ENCODE assay signal across 20 cellular contexts in genomic region chr17:35821308-35821707, GRCh38. TPM values are rescaled to one million over a fixed set of nuclear protein-coding genes. Genes with fewer than 3 reads are reported as not detected.
DNase-seq lines count a peak whose midpoint lies in the region; ATAC-seq and TF ChIP-seq lines count a peak whose summit lies in the region.
"Had no signal": no experiment of that assay in that cellular context is flagged by ENCODE, and none has a peak within 500 bp of the region (broad histone marks: within the 10 kb centered on the region; RNA-seq: fewer than 3 reads in every experiment).

No MANE protein-coding gene starts in this region.

- TF ChIP-seq POLR2A in breast epithelium (IDR thresholded peaks at IDR 0.05) (no peak), esophagus squamous epithelium (IDR thresholded peaks at IDR 0.05) (no peak)

- no peak overlapping the region for H3K4me3 Mint-ChIP-seq in activated CD4-positive, alpha-beta T cell treated with anti-CD3 and anti-CD28 coated beads for 36 hours
- H3K4me3 Mint-ChIP-seq in activated CD4-positive, alpha-beta T cell treated with anti-CD3 and anti-CD28 coated beads, Interleukin-2, amount 10 ng/mL, durations not matched to agents 7 days and 5 days = no peak overlapping the region
- no peak overlapping the region for H3K4me3 Mint-ChIP-seq in MCF 10A (ENCODE audit: unreplicated experiment)
- H3K4me3 Mint-ChIP-seq: CD14-positive monocyte; CD4-positive, alpha-beta memory T cell; HFFc6 had no signal

- peaks cover 22% of the 10 kb centered on the region for H3K4me1 Mint-ChIP-seq in activated CD4-positive, alpha-beta T cell treated with anti-CD3 and anti-CD28 coated beads for 36 hours
- peaks cover 28% of the 10 kb centered on the region for H3K4me1 Mint-ChIP-seq in activated CD4-positive, alpha-beta T cell treated with anti-CD3 and anti-CD28 coated beads, Interleukin-2, amount 10 ng/mL, durations not matched to agents 7 days and 5 days
- H3K4me1 Mint-ChIP-seq in MCF 10A (ENCODE audit: insufficient read depth, unreplicated experiment) = peaks cover 6% of the 10 kb centered on the region
- H3K4me1 Mint-ChIP-seq: CD14-positive monocyte had no signal

- POLR2A ChIA-PET in activated CD4-positive, alpha-beta T cell treated with anti-CD3 and anti-CD28 coated beads for 36 hours (lab: Charles Lee) = no interaction called here
- POLR2A ChIA-PET in activated CD4-positive, alpha-beta T cell treated with anti-CD3 and anti-CD28 coated beads, Interleukin-2, amount 10 ng/mL, durations not matched to agents 7 days and 5 days (lab: Charles Lee) = no interaction called here
- POLR2A ChIA-PET in MCF 10A (lab: Yijun Ruan, JAX) = interaction anchor here (4.3 kb wide), 1 partner anchor 11 kb away, joined by 56 read pairs; the partner anchor contains the start of gene TAF15

- CTCF ChIA-PET in activated CD4-positive, alpha-beta T cell treated with anti-CD3 and anti-CD28 coated beads for 36 hours (lab: Charles Lee) = interaction anchor here (0.9 to 2.6 kb wide), 2 partner anchors 12 to 140 kb away, joined by 3 to 12 read pairs; partner anchors contain the start of gene TAF15
- CTCF ChIA-PET in activated CD4-positive, alpha-beta T cell treated with anti-CD3 and anti-CD28 coated beads, Interleukin-2, amount 10 ng/mL, durations not matched to agents 7 days and 5 days (lab: Charles Lee) = interaction anchor here (3.1 kb wide), 1 partner anchor 12 kb away, joined by 18 read pairs; the partner anchor contains the start of gene TAF15
- CTCF ChIA-PET in MCF 10A (lab: Yijun Ruan, JAX) = interaction anchor here (0.6 to 2.1 kb wide), 2 partner anchors 12 to 150 kb away, joined by 3 to 8 read pairs; partner anchors contain the start of gene TAF15

- no peak for DNase-seq in activated CD4-positive, alpha-beta T cell treated with anti-CD3 and anti-CD28 coated beads for 36 hours
- no peak for DNase-seq in activated CD4-positive, alpha-beta T cell treated with anti-CD3 and anti-CD28 coated beads, Interleukin-2, amount 10 ng/mL, durations not matched to agents 7 days and 5 days
- no peak for DNase-seq in MCF 10A (ENCODE audit: unreplicated experiment)
- DNase-seq in breast epithelium (ENCODE audit: low spot score in 2 of 2) = no peak
- DNase-seq in esophagus squamous epithelium (lab: John Stamatoyannopoulos, UW) = no peak
- DNase-seq in A172 (ENCODE audit: low spot score) = no peak
- DNase-seq: CD4-positive, alpha-beta memory T cell; DMS153; DMS79; GDM1; GOT3; H7; HFFc6 had no signal

- H3K4me3 ChIP-seq in breast epithelium = no peak overlapping the region
- H3K4me3 ChIP-seq in esophagus squamous epithelium = no peak overlapping the region
- H3K4me3 ChIP-seq: BLaER1 had no signal

- intact Hi-C loops in activated CD4-positive, alpha-beta T cell treated with anti-CD3 and anti-CD28 coated beads for 36 hours (cut with DNase I, micrococcal nuclease) = no loop called here
- intact Hi-C loops in MCF 10A (cut with micrococcal nuclease) = no loop called here
- intact Hi-C loops in breast epithelium (cut with DNase I; ENCODE audit: low total_unique reads) = no loop called here
- intact Hi-C loops in esophagus squamous epithelium (cut with DNase I) = no loop called here

- H3K27me3 ChIP-seq in breast epithelium (no peaks in the 10 kb centered on the region), esophagus squamous epithelium (no peaks in the 10 kb centered on the region)
- H3K27me3 ChIP-seq: BLaER1 had no signal

- WGBS in esophagus squamous epithelium, 2 donors = 63 to 82% methylated on average over 2 of the region's 2 CpGs

- no peaks in the 10 kb centered on the region for H3K4me1 ChIP-seq in breast epithelium
- peaks cover 0 to 11% (median 0%) of the 10 kb centered on the region in 3 donors for H3K4me1 ChIP-seq in esophagus squamous epithelium

- no peak for TF ChIP-seq CTCF in MCF 10A (IDR thresholded peaks at IDR 0.05; ENCODE audit: unreplicated experiment)
- no peak for TF ChIP-seq CTCF in breast epithelium (IDR thresholded peaks at IDR 0.05)
- TF ChIP-seq CTCF in esophagus squamous epithelium (IDR thresholded peaks at IDR 0.05) = no peak

- H3K36me3 Mint-ChIP-seq in activated CD4-positive, alpha-beta T cell treated with anti-CD3 and anti-CD28 coated beads for 36 hours (ENCODE audit: low read depth) = peaks cover 62% of the 10 kb centered on the region
- peaks cover 56% of the 10 kb centered on the region for H3K36me3 Mint-ChIP-seq in activated CD4-positive, alpha-beta T cell treated with anti-CD3 and anti-CD28 coated beads, Interleukin-2, amount 10 ng/mL, durations not matched to agents 7 days and 5 days (ENCODE audit: low read depth)
- peaks cover 96% of the 10 kb centered on the region for H3K36me3 Mint-ChIP-seq in MCF 10A (ENCODE audit: insufficient read depth, unreplicated experiment)

- H3K36me3 ChIP-seq in breast epithelium = no peaks in the 10 kb centered on the region
- H3K36me3 ChIP-seq in esophagus squamous epithelium = peaks cover 4 to 99% (median 32%) of the 10 kb centered on the region in 3 donors

- H3K9me3 Mint-ChIP-seq in activated CD4-positive, alpha-beta T cell treated with anti-CD3 and anti-CD28 coated beads for 36 hours (ENCODE audit: low read depth) = no peaks in the 10 kb centered on the region
- H3K9me3 Mint-ChIP-seq in activated CD4-positive, alpha-beta T cell treated with anti-CD3 and anti-CD28 coated beads, Interleukin-2, amount 10 ng/mL, durations not matched to agents 7 days and 5 days = no peaks in the 10 kb centered on the region
- no peaks in the 10 kb centered on the region for H3K9me3 Mint-ChIP-seq in MCF 10A (ENCODE audit: unreplicated experiment)
- H3K9me3 Mint-ChIP-seq: CD14-positive monocyte, HFFc6 had no signal

- H3K9me3 ChIP-seq in breast epithelium (no peaks in the 10 kb centered on the region), esophagus squamous epithelium (no peaks in the 10 kb centered on the region)
- H3K9me3 ChIP-seq: BLaER1 had no signal

- BruUV-seq in MCF 10A (replicated peaks; lab: Mats Ljungman, UMichigan) = no TSS peak

- H3K27ac ChIP-seq in breast epithelium (no peak overlapping the region), esophagus squamous epithelium (peak overlapping the region in 3 of 4 donors; percentile 1 to 69 (median 23))
- H3K27ac ChIP-seq: 22Rv1, BLaER1 had no signal

- H3K27me3 Mint-ChIP-seq in activated CD4-positive, alpha-beta T cell treated with anti-CD3 and anti-CD28 coated beads for 36 hours = no peaks in the 10 kb centered on the region
- no peaks in the 10 kb centered on the region for H3K27me3 Mint-ChIP-seq in activated CD4-positive, alpha-beta T cell treated with anti-CD3 and anti-CD28 coated beads, Interleukin-2, amount 10 ng/mL, durations not matched to agents 7 days and 5 days
- no peaks in the 10 kb centered on the region for H3K27me3 Mint-ChIP-seq in MCF 10A (ENCODE audit: insufficient read depth, unreplicated experiment)
- H3K27me3 Mint-ChIP-seq: CD4-positive, alpha-beta memory T cell had no signal

- H3K27ac Mint-ChIP-seq in activated CD4-positive, alpha-beta T cell treated with anti-CD3 and anti-CD28 coated beads for 36 hours = peak overlapping the region; percentile 31
- no peak overlapping the region for H3K27ac Mint-ChIP-seq in activated CD4-positive, alpha-beta T cell treated with anti-CD3 and anti-CD28 coated beads, Interleukin-2, amount 10 ng/mL, durations not matched to agents 7 days and 5 days
- peak overlapping the region; percentile 30 for H3K27ac Mint-ChIP-seq in MCF 10A (ENCODE audit: low read depth, unreplicated experiment)
- H3K27ac Mint-ChIP-seq: HFFc6 had no signal

- ATAC-seq in activated CD4-positive, alpha-beta T cell treated with anti-CD3 and anti-CD28 coated beads for 36 hours = no peak
- no peak for ATAC-seq in GM18519 (IDR thresholded peaks at IDR 0.05; ENCODE audit: low FRiP score, unreplicated experiment)
- ATAC-seq: HCT116 had no signal

RNA-seq across cellular contexts. Expression of gene TAF15, which starts 12.0 kb away (rescaled TPM):
- total RNA-seq in activated CD4-positive, alpha-beta T cell treated with anti-CD3 and anti-CD28 coated beads for 36 hours = 100 to 1,000 TPM; 316 to 330 TPM
- total RNA-seq in activated CD4-positive, alpha-beta T cell treated with anti-CD3 and anti-CD28 coated beads, Interleukin-2, amount 10 ng/mL, durations not matched to agents 7 days and 5 days = 100 to 1,000 TPM; 274 to 311 TPM
- total RNA-seq in MCF 10A (2022) (284 and 337 TPM in 2 replicates), breast epithelium (10 to 100 TPM; 65.5 to 76.8 (median 72.8) TPM), esophagus squamous epithelium (100 to 1,000 TPM in 1 of 4 donors, 10 to 100 TPM in 3; 48.7 to 111 (median 66.7) TPM)
- 20.3 and 31.1 TPM in 2 replicates for total RNA-seq in A172 (2014; rRNA removed; shearing (Covaris generic))

RNA-seq across cellular contexts. Expression of gene MMP28, which starts 25.9 kb away (rescaled TPM):
- under 1 TPM in 1 of 2 experiments, not detected in 1; 0.09 TPM for total RNA-seq in activated CD4-positive, alpha-beta T cell treated with anti-CD3 and anti-CD28 coated beads for 36 hours
- total RNA-seq in activated CD4-positive, alpha-beta T cell treated with anti-CD3 and anti-CD28 coated beads, Interleukin-2, amount 10 ng/mL, durations not matched to agents 7 days and 5 days = not detected
- total RNA-seq in MCF 10A (2022) = 22.3 and 27.4 TPM in 2 replicates
- 10 to 100 TPM in 2 of 3 donors, 1 to 10 TPM in 1; 5.6 to 25.6 (median 12.3) TPM for total RNA-seq in breast epithelium
- 10 to 100 TPM; 29.1 to 61.0 (median 35.2) TPM for total RNA-seq in esophagus squamous epithelium
- total RNA-seq in A172 (2014; rRNA removed; shearing (Covaris generic)) = 0.57 and 1.6 TPM in 2 replicates
- total RNA-seq: A673, H7, HFFc6 had no signal

RNA-seq across cellular contexts. Expression of gene HEATR9, which starts 47.4 kb away (rescaled TPM):
- total RNA-seq in activated CD4-positive, alpha-beta T cell treated with anti-CD3 and anti-CD28 coated beads for 36 hours = under 1 TPM in 1 of 2 experiments, not detected in 1; 0.18 TPM
- total RNA-seq in activated CD4-positive, alpha-beta T cell treated with anti-CD3 and anti-CD28 coated beads, Interleukin-2, amount 10 ng/mL, durations not matched to agents 7 days and 5 days = under 1 TPM; 0.17 to 0.27 TPM
- total RNA-seq in MCF 10A (2022) = not detected in 2 replicates
- total RNA-seq in breast epithelium = under 1 TPM in 1 of 3 donors, not detected in 2; 0.16 TPM
- under 1 TPM in 1 of 4 donors, not detected in 3; 0.15 TPM for total RNA-seq in esophagus squamous epithelium
- total RNA-seq in A172 (2014; rRNA removed; shearing (Covaris generic)) = not detected in 2 replicates
- total RNA-seq: A673, Daoy, H7, HFFc6 had no signal

RNA-seq across cellular contexts. Expression of gene CCL5, which starts 58.9 kb away (rescaled TPM):
- total RNA-seq in activated CD4-positive, alpha-beta T cell treated with anti-CD3 and anti-CD28 coated beads for 36 hours = 10 to 100 TPM; 33.1 to 50.4 TPM
- 10 to 100 TPM; 68.7 to 81.3 TPM for total RNA-seq in activated CD4-positive, alpha-beta T cell treated with anti-CD3 and anti-CD28 coated beads, Interleukin-2, amount 10 ng/mL, durations not matched to agents 7 days and 5 days
- total RNA-seq in MCF 10A (2022) = not detected in 2 replicates
- total RNA-seq in breast epithelium = 1 to 10 TPM; 3.5 to 7.6 (median 4.6) TPM
- 10 to 100 TPM in 1 of 4 donors, 1 to 10 TPM in 3; 1.5 to 25.2 (median 2.8) TPM for total RNA-seq in esophagus squamous epithelium
- not detected in 2 replicates for total RNA-seq in A172 (2014; rRNA removed; shearing (Covaris generic))
- total RNA-seq: A673, H7 had no signal

Comparison
In these comparisons a context has a peak if more than half of its experiments do, and no peak if none do; other contexts are left out.
1. H3K27ac ChIP-seq: peak in esophagus squamous epithelium (3 of 4); none in breast epithelium (0 of 2).